In genomic region chr1:91500756-91501526, GRCh38 we compare ENCODE assay signal across 8 cellular contexts. TPM values are rescaled to one million over a fixed set of nuclear protein-coding genes. Genes with fewer than 3 reads are reported as not detected.
DNase-seq lines count a peak whose midpoint lies in the region; ATAC-seq, FAIRE-seq and TF ChIP-seq lines count a peak whose summit lies in the region.

TSS of gene CDC7 (plus strand) at chr1:91500851. CDS start at chr1:91501717, 866 bp downstream.

- H3K27me3 ChIP-seq in HepG2 (ENCODE audit: control insufficient read depth in 1 of 2, insufficient read depth in 2 of 2, low read length in 2 of 2), result no peaks in the 10 kb centered on the region

- CTCF ChIA-PET in HepG2 (lab: Yijun Ruan, JAX; ENCODE audit: low intra/inter-chr PET ratio, low total read pairs), result no interaction called here

- no peaks in the 10 kb centered on the region for H4K20me1 ChIP-seq in HepG2 (ENCODE audit: insufficient read depth, low read length)

- H3K9ac ChIP-seq in HepG2 (ENCODE audit: insufficient read depth, low read depth, low read length), result peak within 1 kb of the TSS; percentile 61

- peak; percentile 80 for TF ChIP-seq CTCF in C4-2B (conservative IDR thresholded peaks at IDR 0.05)
- TF ChIP-seq CTCF in HepG2 (CRISPR knock-in tag; IDR thresholded peaks at IDR 0.05), result peak; percentile 53

- TF ChIP-seq EP300 in HepG2 (IDR thresholded peaks at IDR 0.05; ENCODE audit: low read depth in 2 of 2, low read length in 2 of 2), result no peak
- TF ChIP-seq EP300 in HepG2 (CRISPR knock-in tag; IDR thresholded peaks at IDR 0.05; ENCODE audit: borderline replicate concordance), result no peak

- BruUV-seq in HepG2 (replicated peaks; lab: Mats Ljungman, UMichigan), result no TSS peak

- H3K4me3 ChIP-seq in HepG2 (replicated peaks in 1 of 3; ENCODE audit: insufficient read depth in 1 of 3, low read depth in 2 of 3, low read length in 3 of 3), result peak within 1 kb of the TSS; percentile 49 to 69 (median 51); a peak in 5 of 6 replicates

- ATAC-seq in HG03457 (IDR thresholded peaks at IDR 0.05; ENCODE audit: unreplicated experiment) (peak; percentile 70), HepG2 (peak; percentile 18)

- H2AFZ ChIP-seq in HepG2 (ENCODE audit: low read length), result no peak within 1 kb of the TSS

- H3K4me1 ChIP-seq in HepG2 (ENCODE audit: insufficient read depth, low read length), result peaks cover 23% of the 10 kb centered on the region

- H3K27ac ChIP-seq in C4-2B (peak within 1 kb of the TSS; percentile 93), HepG2 (ENCODE audit: extremely low read length, insufficient read depth, low read length) (peak within 1 kb of the TSS; percentile 81)

- no peaks in the 10 kb centered on the region for H3K36me3 ChIP-seq in HepG2 (replicated peaks in 1 of 2; ENCODE audit: control insufficient read depth in 1 of 2, insufficient read depth in 2 of 2, low read length in 2 of 2)

- peak; percentile 35 for TF ChIP-seq RAD21 in HepG2 (CRISPR knock-in tag; IDR thresholded peaks at IDR 0.05)

- intact Hi-C loops in HepG2 (cut with micrococcal nuclease; ENCODE audit: unreplicated experiment), result loop anchor here (1.0 to 5.0 kb wide), 3 partner anchors 97 to 326 kb away; partner anchors contain the start of gene HFM1

- peak; percentile 14 to 19; a peak in 2 of 4 replicates for TF ChIP-seq POLR2A in HepG2 (IDR thresholded peaks at IDR 0.05; ENCODE audit: insufficient read depth in 1 of 2, low read depth in 2 of 2, low read length in 2 of 2)

- peak; percentile 71 for DNase-seq in GM19240 (ENCODE audit: insufficient read length, low spot score)
- peak; percentile 84 to 92 for DNase-seq in NCI-H524 (lab: John Stamatoyannopoulos, UW)
- peak; percentile 72 for DNase-seq in activated CD4-positive, alpha-beta T cell treated with anti-CD3 and anti-CD28 coated beads, Interleukin-2, amount 50 U/mL, for 1 hour
- DNase-seq in dermis blood vessel endothelial cell, result peak; percentile 92
- DNase-seq in HepG2 (ENCODE audit: low spot score), result peak; percentile 86
- DNase-seq in stimulated activated CD4-positive, alpha-beta T cell treated with anti-CD3 and anti-CD28 coated beads, Interleukin-2, amount 100 ng/mL, for 48 hours, result peak; percentile 81 to 84

- peak; percentile 68 for FAIRE-seq in HepG2 (lab: Jason Lieb, UNC)

- H3K9me3 ChIP-seq in HepG2 (ENCODE audit: low read length), result no peaks in the 10 kb centered on the region

- H3K79me2 ChIP-seq in HepG2 (ENCODE audit: insufficient read depth, low read length), result peaks cover 17% of the 10 kb centered on the region

- POLR2A ChIA-PET in HepG2 (lab: Yijun Ruan, JAX), result interaction anchor here (1.5 kb wide), 1 partner anchor 96 kb away, joined by 4 read pairs; the partner anchor contains the start of gene HFM1

- under 1% methylated on average over 51 of the region's 68 CpGs for WGBS in HepG2 (ENCODE audit: low lambda C conversion rate)

- peak within 1 kb of the TSS; percentile 69 for H3K4me2 ChIP-seq in HepG2 (ENCODE audit: low read depth, low read length)

- in situ Hi-C loops in HepG2 (cut with HindIII; ENCODE audit: extremely low pct_ligation_motif_present, low pct_unique_long_range_greater_than_20kb), result no loop called here

TF ChIP-seq in HepG2, 621 proteins besides CTCF, POLR2A, EP300 and RAD21 (continues in another document):
- TF ChIP-seq, protein P1, sequence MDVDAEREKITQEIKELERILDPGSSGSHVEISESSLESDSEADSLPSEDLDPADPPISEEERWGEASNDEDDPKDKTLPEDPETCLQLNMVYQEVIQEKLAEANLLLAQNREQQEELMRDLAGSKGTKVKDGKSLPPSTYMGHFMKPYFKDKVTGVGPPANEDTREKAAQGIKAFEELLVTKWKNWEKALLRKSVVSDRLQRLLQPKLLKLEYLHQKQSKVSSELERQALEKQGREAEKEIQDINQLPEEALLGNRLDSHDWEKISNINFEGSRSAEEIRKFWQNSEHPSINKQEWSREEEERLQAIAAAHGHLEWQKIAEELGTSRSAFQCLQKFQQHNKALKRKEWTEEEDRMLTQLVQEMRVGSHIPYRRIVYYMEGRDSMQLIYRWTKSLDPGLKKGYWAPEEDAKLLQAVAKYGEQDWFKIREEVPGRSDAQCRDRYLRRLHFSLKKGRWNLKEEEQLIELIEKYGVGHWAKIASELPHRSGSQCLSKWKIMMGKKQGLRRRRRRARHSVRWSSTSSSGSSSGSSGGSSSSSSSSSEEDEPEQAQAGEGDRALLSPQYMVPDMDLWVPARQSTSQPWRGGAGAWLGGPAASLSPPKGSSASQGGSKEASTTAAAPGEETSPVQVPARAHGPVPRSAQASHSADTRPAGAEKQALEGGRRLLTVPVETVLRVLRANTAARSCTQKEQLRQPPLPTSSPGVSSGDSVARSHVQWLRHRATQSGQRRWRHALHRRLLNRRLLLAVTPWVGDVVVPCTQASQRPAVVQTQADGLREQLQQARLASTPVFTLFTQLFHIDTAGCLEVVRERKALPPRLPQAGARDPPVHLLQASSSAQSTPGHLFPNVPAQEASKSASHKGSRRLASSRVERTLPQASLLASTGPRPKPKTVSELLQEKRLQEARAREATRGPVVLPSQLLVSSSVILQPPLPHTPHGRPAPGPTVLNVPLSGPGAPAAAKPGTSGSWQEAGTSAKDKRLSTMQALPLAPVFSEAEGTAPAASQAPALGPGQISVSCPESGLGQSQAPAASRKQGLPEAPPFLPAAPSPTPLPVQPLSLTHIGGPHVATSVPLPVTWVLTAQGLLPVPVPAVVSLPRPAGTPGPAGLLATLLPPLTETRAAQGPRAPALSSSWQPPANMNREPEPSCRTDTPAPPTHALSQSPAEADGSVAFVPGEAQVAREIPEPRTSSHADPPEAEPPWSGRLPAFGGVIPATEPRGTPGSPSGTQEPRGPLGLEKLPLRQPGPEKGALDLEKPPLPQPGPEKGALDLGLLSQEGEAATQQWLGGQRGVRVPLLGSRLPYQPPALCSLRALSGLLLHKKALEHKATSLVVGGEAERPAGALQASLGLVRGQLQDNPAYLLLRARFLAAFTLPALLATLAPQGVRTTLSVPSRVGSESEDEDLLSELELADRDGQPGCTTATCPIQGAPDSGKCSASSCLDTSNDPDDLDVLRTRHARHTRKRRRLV (CRISPR knock-in tag; IDR thresholded peaks at IDR 0.05), result 0 out of 2 replicates have a peak, but pooled peaks have one; percentile 38
- TF ChIP-seq ZNF737 (CRISPR knock-in tag; IDR thresholded peaks at IDR 0.05; ENCODE audit: borderline replicate concordance), result no peak
- TF ChIP-seq, protein P2, sequence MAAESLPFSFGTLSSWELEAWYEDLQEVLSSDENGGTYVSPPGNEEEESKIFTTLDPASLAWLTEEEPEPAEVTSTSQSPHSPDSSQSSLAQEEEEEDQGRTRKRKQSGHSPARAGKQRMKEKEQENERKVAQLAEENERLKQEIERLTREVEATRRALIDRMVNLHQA (CRISPR knock-in tag; IDR thresholded peaks at IDR 0.05), result no peak

RNA-seq across cellular contexts. Expression of gene CDC7, which starts in this region (rescaled TPM):
- total RNA-seq in dermis blood vessel endothelial cell, result 2.6 and 7.7 TPM in 2 replicates
- total RNA-seq in HepG2 (2016; rRNA removed; fragmentation: Illumina TruSeq; extraction: Trizol), result 12.6 and 19.2 TPM in 2 replicates
- total RNA-seq in HepG2 (2016; cell fraction: cytosol; rRNA removed; fragmentation: Illumina TruSeq; extraction: Trizol; ENCODE audit: low read depth), result 8.9 and 13.3 TPM in 2 replicates
- 12.7 and 17.3 TPM in 2 replicates for total RNA-seq in HepG2 (2016; cell fraction: insoluble cytoplasmic fraction; rRNA removed; fragmentation: Illumina TruSeq; extraction: Trizol)
- 5.8 and 8.1 TPM in 2 replicates for total RNA-seq in HepG2 (2016; cell fraction: membrane; rRNA removed; fragmentation: Illumina TruSeq; extraction: Trizol)
- 12.3 and 15.6 TPM in 2 replicates for total RNA-seq in HepG2 (2016; cell fraction: nucleus; rRNA removed; fragmentation: Illumina TruSeq; extraction: Trizol)
- 2.3 and 2.5 TPM in 2 replicates for polyA plus RNA-seq in HepG2 (2011; rRNA removed)
- 1.0 and 1.2 TPM in 2 replicates for polyA plus RNA-seq in HepG2 (2011; cell fraction: cytosol; rRNA removed)
- 7.1 and 10.3 TPM in 2 replicates for polyA plus RNA-seq in HepG2 (2011; cell fraction: nucleus; rRNA removed)
- polyA plus RNA-seq in HepG2 (2012), result 2.8 and 3.6 TPM in 2 replicates
- polyA plus RNA-seq in HepG2 (2016; cell fraction: cytosol; fragmentation: Illumina TruSeq; extraction: Trizol; ENCODE audit: low read depth), result 0.80 and 0.94 TPM in 2 replicates
- 12.3 and 12.4 TPM in 2 replicates for polyA plus RNA-seq in HepG2 (2016; cell fraction: insoluble cytoplasmic fraction; fragmentation: Illumina TruSeq; extraction: Trizol; ENCODE audit: low read depth)
- polyA plus RNA-seq in HepG2 (2016; cell fraction: membrane; fragmentation: Illumina TruSeq; extraction: Trizol; ENCODE audit: low read depth), result 1.9 and 2.0 TPM in 2 replicates
- polyA plus RNA-seq in HepG2 (2016; cell fraction: nucleus; fragmentation: Illumina TruSeq; extraction: Trizol; ENCODE audit: insufficient read depth, low read depth), result 26.6 and 27.9 TPM in 2 replicates
- 2.2 and 24.5 TPM in 2 replicates for polyA minus RNA-seq in HepG2 (2011; rRNA and poly(A)+ RNA removed; ENCODE audit: low replicate concordance)
- polyA minus RNA-seq in HepG2 (2011; cell fraction: cytosol; rRNA and poly(A)+ RNA removed), result 4.2 and 5.4 TPM in 2 replicates
- polyA minus RNA-seq in HepG2 (2011; cell fraction: nucleus; rRNA and poly(A)+ RNA removed), result 29.9 and 30.3 TPM in 2 replicates

Comparison
In these comparisons a context has a peak if more than half of its experiments do, and no peak if none do; other contexts are left out.
1. Peak in every context shown above with its lines: DNase-seq, ATAC-seq, H3K4me3 ChIP-seq and H3K27ac ChIP-seq.